Comparison of ENCODE assay signal across 23 cellular contexts in the genomic region with DNA sequence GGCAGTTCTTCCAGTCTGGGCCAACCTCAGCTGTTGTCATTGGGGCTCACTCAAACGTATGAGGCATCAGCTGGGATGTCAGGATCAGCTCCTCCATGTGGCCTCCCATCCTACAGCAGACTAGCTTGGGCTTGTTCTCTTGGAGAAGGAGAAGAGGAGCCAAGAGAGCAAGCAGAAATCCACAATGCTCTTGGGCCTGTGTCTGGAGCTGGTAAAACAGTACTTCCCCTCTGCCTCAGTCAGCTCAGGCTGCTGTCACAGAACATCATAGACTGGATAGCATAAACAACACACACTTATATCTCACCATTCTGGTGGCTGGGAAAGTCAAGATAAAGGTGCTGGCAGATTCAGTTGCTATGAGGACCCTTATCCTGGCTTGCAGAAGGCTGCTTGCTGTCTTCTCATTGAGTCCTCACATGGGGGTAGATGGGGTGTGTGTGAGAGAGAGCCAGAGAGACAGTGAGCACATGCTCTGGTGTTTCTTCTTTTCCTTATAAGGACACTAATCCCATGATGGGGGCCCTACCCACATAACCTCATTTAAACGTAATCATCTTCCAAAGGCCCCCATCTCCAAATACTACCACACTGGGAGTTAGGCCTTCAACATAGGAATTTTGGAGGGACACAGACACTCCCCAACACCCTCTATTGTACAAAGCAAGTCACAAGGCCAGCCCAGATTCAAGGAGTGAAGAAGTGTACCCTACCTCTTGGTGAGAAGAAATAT. TPM values are rescaled to one million over a fixed set of nuclear protein-coding genes. Genes with fewer than 3 reads are reported as not detected.
DNase-seq lines count a peak whose midpoint lies in the region; ATAC-seq, FAIRE-seq and TF ChIP-seq lines count a peak whose summit lies in the region.
"Had no signal": no experiment of that assay in that cellular context is flagged by ENCODE, and none has a peak within 500 bp of the region (broad histone marks: within the 10 kb centered on the region; RNA-seq: fewer than 3 reads in every experiment).

No MANE protein-coding gene starts in this region.

- H3K4me2 ChIP-seq in keratinocyte (ENCODE audit: control insufficient read depth, extremely low read depth, insufficient read depth, low read depth, low read length) = no peak overlapping the region
- H3K4me2 ChIP-seq: A549 had no signal

- intact Hi-C loops in thyroid gland (cut with DNase I) = no loop called here

- no peak for TF ChIP-seq POLR2A in thyroid gland (IDR thresholded peaks at IDR 0.05)

- H3K4me3 ChIP-seq in bronchial epithelial cell (ENCODE audit: low read depth, low read length) (no peak overlapping the region), keratinocyte (ENCODE audit: control insufficient read depth in 2 of 3, extremely low read depth in 1 of 3, insufficient read depth in 2 of 3, low read depth in 1 of 3, low read length in 3 of 3) (no peak overlapping the region), thyroid gland (replicated peaks in 1 of 3) (no peak overlapping the region)
- H3K4me3 ChIP-seq: A549, SJCRH30 had no signal

- H3K27ac ChIP-seq in keratinocyte (ENCODE audit: control insufficient read depth, insufficient read depth, low read length) (no peak overlapping the region), thyroid gland (no peak overlapping the region)
- H3K27ac ChIP-seq: A549, SJCRH30 had no signal

- WGBS in thyroid gland, 2 donors = 88 to 93% methylated on average over 2 of the region's 2 CpGs

- H3K27me3 ChIP-seq in bronchial epithelial cell (ENCODE audit: control insufficient read depth, insufficient read depth, low read length) (no peaks in the 10 kb centered on the region), keratinocyte (ENCODE audit: control insufficient read depth, extremely low read depth, insufficient read depth, low read length) (no peaks in the 10 kb centered on the region), thyroid gland (no peaks in the 10 kb centered on the region)
- H3K27me3 ChIP-seq: BE2C had no signal

- dilution Hi-C loops in keratinocyte (cut with MboI; ENCODE audit: extremely low pct_ligation_motif_present, low sequenced_read_pairs) = no loop called here

- H3K4me1 ChIP-seq in keratinocyte (ENCODE audit: control insufficient read depth, extremely low read depth, insufficient read depth, low read length) = no peaks in the 10 kb centered on the region
- no peaks in the 10 kb centered on the region for H3K4me1 ChIP-seq in thyroid gland
- H3K4me1 ChIP-seq: A549, BE2C, SJCRH30 had no signal

- DNase-seq in CMK (ENCODE audit: low read depth) (peak; percentile 88), OCI-M2 (lab: John Stamatoyannopoulos, UW; ENCODE audit: unreplicated experiment) (peak; percentile 97), bronchial epithelial cell (ENCODE audit: low read depth) (peak; percentile 33), keratinocyte (ENCODE audit: low read depth, low spot score) (no peak), thyroid gland (no peak), kidney tubule cell (ENCODE audit: low spot score) (no peak)
- DNase-seq: BE2C; COR-L47; DMS79; GOT3; KG1; NCI-H1092 treated with DMSO at 0.1 percent for 48 hours; NCI-H1436 treated with DMSO at 0.1 percent for 48 hours; NCI-H1930; NCI-H2227 treated with DMSO at 0.1 percent for 48 hours; NCI-H510A; NK-92 treated with Interleukin-12 subunit alpha and Interleukin-12 subunit beta, amount 100 ng/mL, for 24 hours; SJCRH30 had no signal

- H3K36me3 ChIP-seq in bronchial epithelial cell (ENCODE audit: control insufficient read depth, insufficient read depth, low read length) = no peaks in the 10 kb centered on the region
- no peaks in the 10 kb centered on the region for H3K36me3 ChIP-seq in keratinocyte (ENCODE audit: control insufficient read depth in 2 of 2, extremely low read depth in 1 of 2, insufficient read depth in 2 of 2, low read length in 2 of 2)
- no peaks in the 10 kb centered on the region for H3K36me3 ChIP-seq in thyroid gland
- H3K36me3 ChIP-seq: BE2C, SJCRH30 had no signal

- H3K79me2 ChIP-seq in keratinocyte (ENCODE audit: control insufficient read depth, insufficient read depth, low read length) = no peaks in the 10 kb centered on the region

- H3K9ac ChIP-seq in keratinocyte (ENCODE audit: control insufficient read depth, extremely low read depth, insufficient read depth, low read length) = no peak overlapping the region

- no peaks in the 10 kb centered on the region for H4K20me1 ChIP-seq in keratinocyte (ENCODE audit: control insufficient read depth, extremely low read depth, insufficient read depth, low read length)

- FAIRE-seq in bronchial epithelial cell (lab: Jason Lieb, UNC) (no peak), keratinocyte (lab: Jason Lieb, UNC) (peak; percentile 32)
- FAIRE-seq: A549, GM19239, RCC 7860 had no signal

- H2AFZ ChIP-seq in keratinocyte (ENCODE audit: control insufficient read depth, low read length) = no peak overlapping the region

- TF ChIP-seq CTCF in bronchial epithelial cell (IDR thresholded peaks at IDR 0.05; ENCODE audit: insufficient read depth, low read length, severe bottlenecking) = no peak
- TF ChIP-seq CTCF in keratinocyte (optimal IDR thresholded peaks at IDR 0.05 in 1 of 3, IDR thresholded peaks at IDR 0.05 in 1 of 3, conservative IDR thresholded peaks at IDR 0.05 in 1 of 3; ENCODE audit: extremely low read depth in 1 of 3, insufficient read depth in 2 of 3, low read length in 3 of 3) = no peak
- no peak for TF ChIP-seq CTCF in thyroid gland (IDR thresholded peaks at IDR 0.05)

- ATAC-seq in HG03045 (IDR thresholded peaks at IDR 0.05; ENCODE audit: unreplicated experiment) = no peak
- ATAC-seq: A549, HCT116 had no signal

- H3K9me3 ChIP-seq in keratinocyte (ENCODE audit: control insufficient read depth, low read depth, low read length) (no peaks in the 10 kb centered on the region), thyroid gland (no peaks in the 10 kb centered on the region)
- H3K9me3 ChIP-seq: A549, BE2C, SJCRH30 had no signal

- H3K9me1 ChIP-seq in keratinocyte (ENCODE audit: control insufficient read depth, extremely low read depth, insufficient read depth, low read length) = no peaks in the 10 kb centered on the region

RNA-seq across cellular contexts. Expression of gene DNAJC6, which starts 16.3 kb away (rescaled TPM):
- total RNA-seq in bronchial epithelial cell (1.9 and 2.1 TPM in 2 replicates), thyroid gland (1 to 10 TPM; 2.8 to 9.2 (median 5.3) TPM)
- polyA plus RNA-seq in keratinocyte = 5.5 to 8.2 TPM (median 7.7 TPM) in 3 replicates
- 2.8 TPM for polyA plus RNA-seq in keratinocyte (2011; ENCODE audit: low read depth)
- polyA plus RNA-seq in keratinocyte (2011; cell fraction: cytosol; rRNA removed) = 3.9 and 8.2 TPM in 2 replicates
- polyA plus RNA-seq in keratinocyte (2011; cell fraction: nucleus; rRNA removed) = 10.2 and 12.3 TPM in 2 replicates
- polyA plus RNA-seq in keratinocyte (2012; ENCODE audit: low replicate concordance) = 2.8 and 3.4 TPM in 2 replicates
- polyA minus RNA-seq in keratinocyte = 7.2 to 16.1 TPM (median 10.2 TPM) in 3 replicates
- 7.5 TPM for polyA minus RNA-seq in keratinocyte (2011; cell fraction: cytosol; rRNA and poly(A)+ RNA removed)
- 16.7 and 34.3 TPM in 2 replicates for polyA minus RNA-seq in keratinocyte (2011; cell fraction: nucleus; rRNA and poly(A)+ RNA removed)

Comparison
In these comparisons a context has a peak if more than half of its experiments do, and no peak if none do; other contexts are left out.
1. DNase-seq: peak in CMK (single experiment), OCI-M2 (single experiment) and bronchial epithelial cell (single experiment); none in keratinocyte (single experiment), thyroid gland (0 of 2) and kidney tubule cell (single experiment).